In the genomic region with DNA sequence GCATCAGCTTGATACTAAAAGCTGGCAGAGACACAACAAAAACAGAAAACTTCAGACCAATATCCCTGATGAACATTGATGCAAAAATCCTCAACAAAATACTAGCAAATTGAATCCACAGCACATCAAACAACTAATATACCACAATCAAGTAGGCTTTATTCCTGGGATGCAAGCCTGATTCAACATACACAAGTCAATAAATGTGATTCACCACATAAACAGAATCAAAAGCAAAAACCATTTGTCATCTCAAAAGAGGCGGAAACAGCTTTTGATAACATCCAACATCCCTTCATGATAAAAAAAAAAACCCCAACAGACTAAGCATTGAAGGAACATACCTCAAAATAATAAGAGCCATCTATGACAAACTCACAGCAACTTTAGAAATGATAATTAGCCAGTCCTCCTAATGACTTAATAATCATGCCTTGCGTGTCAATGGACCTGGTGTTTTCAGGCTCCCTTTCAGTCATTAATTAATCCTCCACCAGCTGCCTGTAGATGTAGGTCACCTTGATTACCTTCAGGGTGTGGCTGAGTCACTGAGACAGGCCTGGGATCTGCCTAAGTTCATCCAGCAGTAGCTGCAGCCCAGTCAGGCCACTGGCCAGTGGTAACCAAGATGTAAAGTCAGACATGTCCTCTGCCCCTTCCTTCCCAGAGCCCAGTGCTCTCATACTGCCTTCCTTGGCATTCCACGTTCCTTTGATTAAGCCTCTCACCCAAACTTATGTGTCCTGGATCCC, we compare ENCODE assay signal across 28 cellular contexts.
DNase-seq lines count a peak whose midpoint lies in the region; ATAC-seq, FAIRE-seq and TF ChIP-seq lines count a peak whose summit lies in the region.
"Had no signal": no experiment of that assay in that cellular context is flagged by ENCODE, and none has a peak within 500 bp of the region (broad histone marks: within the 10 kb centered on the region; RNA-seq: fewer than 3 reads in every experiment).

No MANE protein-coding gene starts in this region.

- CTCF ChIA-PET in Calu3 (lab: Charles Lee), result interaction anchor here (0.7 to 0.9 kb wide), 2 partner anchors 15 to 1040 kb away, joined by 3 read pairs; no protein-coding TSS in a partner anchor

- H3K27ac Mint-ChIP-seq in Calu3 (ENCODE audit: unreplicated experiment), result no peak overlapping the region
- H3K27ac Mint-ChIP-seq: CD4-positive, alpha-beta memory T cell had no signal

- H3K4me1 Mint-ChIP-seq in Calu3 (ENCODE audit: low read depth, unreplicated experiment), result peaks cover 25% of the 10 kb centered on the region
- H3K4me1 Mint-ChIP-seq: CD4-positive, alpha-beta memory T cell had no signal

- no peak for FAIRE-seq in bronchial epithelial cell (lab: Jason Lieb, UNC)
- FAIRE-seq: A549, GM12892, HTR-8/SVneo had no signal

- no peak overlapping the region for H3K4me3 Mint-ChIP-seq in Calu3 (ENCODE audit: low read depth, unreplicated experiment)
- H3K4me3 Mint-ChIP-seq: CD4-positive, alpha-beta memory T cell had no signal

- H3K27ac ChIP-seq in caudate nucleus (ENCODE audit: low read depth, low read length), result no peak overlapping the region
- H3K27ac ChIP-seq: PC-9, SJSA1 had no signal

- no peak overlapping the region for H3K4me3 ChIP-seq in bronchial epithelial cell (ENCODE audit: low read depth, low read length)
- H3K4me3 ChIP-seq: A549, PC-9, SJSA1 had no signal

- TF ChIP-seq CTCF in Calu3 (IDR thresholded peaks at IDR 0.05; ENCODE audit: unreplicated experiment), result no peak
- TF ChIP-seq CTCF in bronchial epithelial cell (IDR thresholded peaks at IDR 0.05; ENCODE audit: insufficient read depth, low read length, severe bottlenecking), result no peak

- BruUV-seq in Calu3 (replicated peaks; lab: Mats Ljungman, UMichigan), result no TSS peak

- H3K27me3 ChIP-seq in bronchial epithelial cell (ENCODE audit: control insufficient read depth, insufficient read depth, low read length), result no peaks in the 10 kb centered on the region

- DNase-seq in Calu3 (peak; percentile 16), NCI-H146 treated with DMSO at 0.1 percent for 48 hours (lab: John Stamatoyannopoulos, UW; ENCODE audit: unreplicated experiment) (peak; percentile 60), bronchial epithelial cell (ENCODE audit: low read depth) (peak; percentile 42), mucosa of gallbladder (ENCODE audit: low spot score) (peak; percentile 48), caudate nucleus (lab: John Stamatoyannopoulos, UW) (no peak)
- DNase-seq: AML-193; C1 segment of cervical spinal cord; Caco-2; CD4-positive, alpha-beta memory T cell; DMS 273 treated with DMSO at 0.1 percent for 48 hours; DND-41; H7; KBM-7; MV-4-11; NCI-H1105; NCI-H1694 treated with DMSO at 0.1 percent for 48 hours; NCI-H2081; NCI-H2227 treated with DMSO at 0.1 percent for 48 hours; NCI-H526 treated with DMSO at 0.1 percent for 48 hours; NK-92 treated with Interleukin-12 subunit alpha and Interleukin-12 subunit beta, amount 100 ng/mL, for 24 hours; PC-9; Right ventricle myocardium superior had no signal

- no peaks in the 10 kb centered on the region for H3K36me3 ChIP-seq in bronchial epithelial cell (ENCODE audit: control insufficient read depth, insufficient read depth, low read length)
- H3K36me3 ChIP-seq: SJSA1 had no signal

- no peaks in the 10 kb centered on the region for H3K36me3 Mint-ChIP-seq in Calu3 (ENCODE audit: insufficient read depth, unreplicated experiment)
- H3K36me3 Mint-ChIP-seq: CD4-positive, alpha-beta memory T cell had no signal

- ATAC-seq in GM18870 (IDR thresholded peaks at IDR 0.05; ENCODE audit: unreplicated experiment) (no peak), GM19324 (IDR thresholded peaks at IDR 0.05; ENCODE audit: low FRiP score, unreplicated experiment) (no peak)
- ATAC-seq: A549 had no signal

- intact Hi-C loops in Calu3 (cut with micrococcal nuclease; ENCODE audit: unreplicated experiment), result no loop called here

- no peaks in the 10 kb centered on the region for H3K27me3 Mint-ChIP-seq in Calu3 (ENCODE audit: unreplicated experiment)

- no peaks in the 10 kb centered on the region for H3K9me3 Mint-ChIP-seq in Calu3 (ENCODE audit: low read depth, unreplicated experiment)

Comparison
In these comparisons a context has a peak if more than half of its experiments do, and no peak if none do; other contexts are left out.
1. DNase-seq: peak in Calu3 (single experiment), NCI-H146 treated with DMSO at 0.1 percent for 48 hours (single experiment), bronchial epithelial cell (single experiment) and mucosa of gallbladder (single experiment); none in caudate nucleus (0 of 61).